ENCODE assay signal across 19 cellular contexts in the genomic region with DNA sequence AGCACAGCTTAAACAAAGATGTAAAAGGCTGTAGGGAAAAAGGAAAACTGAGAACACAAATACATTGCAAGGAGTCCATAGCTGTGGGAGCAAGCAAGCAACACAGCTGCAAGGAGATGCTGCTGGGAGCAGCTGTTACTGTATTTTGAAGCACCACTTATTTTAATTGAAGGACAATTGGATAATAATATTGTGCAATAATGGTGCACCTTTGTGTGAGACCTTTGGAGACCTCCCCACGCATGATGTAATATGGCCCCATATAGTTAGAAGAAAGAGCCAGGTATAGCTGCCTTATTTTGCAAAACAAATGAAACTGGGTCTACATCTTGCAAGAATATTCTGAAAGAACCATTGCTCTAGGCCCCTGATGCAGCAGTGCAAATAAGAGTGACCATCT.
"Had no signal": no experiment of that assay in that cellular context is flagged by ENCODE, and none has a peak within 500 bp of the region (broad histone marks: within the 10 kb centered on the region; RNA-seq: fewer than 3 reads in every experiment).

No MANE protein-coding gene starts in this region.

- H3K4me1 ChIP-seq: gastrocnemius medialis, left lung, spleen, upper lobe of right lung had no signal

- H3K27ac ChIP-seq: cardiac muscle cell, gastrocnemius medialis, heart right ventricle, left lung, spleen, upper lobe of right lung had no signal

- H3K36me3 ChIP-seq: cardiac muscle cell, gastrocnemius medialis, heart right ventricle, left lung, spleen, upper lobe of right lung had no signal

- ATAC-seq: activated CD8-positive, alpha-beta memory T cell treated with anti-CD3 and anti-CD28 coated beads, Interleukin-2, amount 10 ng/mL, durations not matched to agents 7 days and 5 days; esophagus mucosa; gastrocnemius medialis; heart right ventricle; left lung; upper lobe of right lung; WTC11 had no signal

- DNase-seq: activated CD4-positive, alpha-beta memory T cell treated with anti-CD3 and anti-CD28 coated beads for 36 hours; activated CD4-positive, alpha-beta T cell treated with anti-CD3 and anti-CD28 coated beads for 4 hours; activated CD8-positive, alpha-beta memory T cell treated with anti-CD3 and anti-CD28 coated beads, Interleukin-2, amount 10 ng/mL, durations not matched to agents 7 days and 5 days; activated naive CD4-positive, alpha-beta T cell; activated naive CD8-positive, alpha-beta T cell treated with anti-CD3 and anti-CD28 coated beads for 36 hours; amygdala; effector CD8-positive, alpha-beta T cell; gastrocnemius medialis; heart right ventricle; left lung; nephron progenitor cell; nucleus accumbens; posterior cingulate gyrus; spleen; stimulated activated naive CD4-positive, alpha-beta T cell; upper lobe of right lung had no signal

- H3K9me3 ChIP-seq: gastrocnemius medialis, heart right ventricle, left lung, spleen, upper lobe of right lung had no signal

- H3K4me3 ChIP-seq: cardiac muscle cell, gastrocnemius medialis, heart right ventricle, left lung, spleen, upper lobe of right lung had no signal

- H3K27me3 ChIP-seq: cardiac muscle cell, gastrocnemius medialis, left lung, spleen, upper lobe of right lung had no signal
